10 cellular contexts compared by ENCODE assay signal in the genomic region with DNA sequence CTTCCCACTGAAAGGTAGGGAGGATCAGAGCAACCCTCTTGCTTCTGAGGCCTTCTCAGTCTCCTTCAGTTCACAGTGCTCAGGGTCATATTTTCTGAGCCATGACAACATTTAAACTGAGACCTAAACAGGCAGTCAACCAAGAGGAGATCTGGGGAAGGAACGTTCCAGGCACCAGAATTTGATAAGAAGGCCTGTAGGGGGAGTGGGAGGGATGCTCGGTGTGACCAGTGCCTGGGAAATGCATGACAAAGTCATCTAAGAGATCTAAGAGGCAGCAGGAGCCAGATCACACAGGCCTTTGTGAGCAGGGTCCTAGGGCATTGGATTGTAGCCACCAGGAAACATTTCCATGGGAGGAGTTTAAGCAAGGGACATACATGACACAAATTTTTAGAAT.
DNase-seq lines count a peak whose midpoint lies in the region; ATAC-seq, FAIRE-seq and TF ChIP-seq lines count a peak whose summit lies in the region.
"Had no signal": no experiment of that assay in that cellular context is flagged by ENCODE, and none has a peak within 500 bp of the region (broad histone marks: within the 10 kb centered on the region; RNA-seq: fewer than 3 reads in every experiment).

No MANE protein-coding gene starts in this region.

- H3K9ac ChIP-seq in mesendoderm (ENCODE audit: low read length), result peak overlapping the region; percentile 46

- ATAC-seq in GM21447 (IDR thresholded peaks at IDR 0.05; ENCODE audit: unreplicated experiment) (no peak), GM21737 (IDR thresholded peaks at IDR 0.05; ENCODE audit: unreplicated experiment) (no peak)

- H3K56ac ChIP-seq in mesendoderm (ENCODE audit: low read length), result peak overlapping the region; percentile 77

- no peaks in the 10 kb centered on the region for H3K79me2 ChIP-seq in mesendoderm (ENCODE audit: control insufficient read depth, insufficient read depth, low read length)

- H3K4me3 ChIP-seq in mesendoderm (ENCODE audit: low read length), result no peak overlapping the region

- DNase-seq in D721Med (ENCODE audit: insufficient read length, low spot score) (no peak), HT1080 (ENCODE audit: low read depth) (peak; percentile 24), amniotic epithelial cell (ENCODE audit: low read depth) (peak; percentile 3), mesendoderm (peak; percentile 91), AG08396 (ENCODE audit: low spot score) (no peak)
- DNase-seq in activated CD8-positive, alpha-beta memory T cell treated with anti-CD3 and anti-CD28 coated beads, Interleukin-2, amount 50 U/mL, for 4 hours, result no peak
- DNase-seq: naive B cell had no signal

- no peak overlapping the region for H3K18ac ChIP-seq in mesendoderm (ENCODE audit: low read length)

- H4K8ac ChIP-seq in mesendoderm (ENCODE audit: low read depth, low read length), result no peak overlapping the region

- no peak overlapping the region for H2BK15ac ChIP-seq in mesendoderm (replicated peaks; ENCODE audit: low read depth)

- H3K4ac ChIP-seq in mesendoderm (ENCODE audit: low read depth, low read length), result no peak overlapping the region

- H3K23ac ChIP-seq in mesendoderm (ENCODE audit: low read length), result no peak overlapping the region

- TF ChIP-seq CTCF in D721Med (IDR thresholded peaks at IDR 0.05; ENCODE audit: insufficient read depth, missing control alignments), result peak; percentile 1

- H3K27ac ChIP-seq in mesendoderm (ENCODE audit: low read depth, low read length), result no peak overlapping the region

- H3K4me1 ChIP-seq in mesendoderm (ENCODE audit: control insufficient read depth, low read depth, low read length), result peaks cover 12% of the 10 kb centered on the region

- no peak for FAIRE-seq in D721Med (lab: Jason Lieb, UNC)
- FAIRE-seq: colon had no signal

- peak overlapping the region; percentile 85 for H2BK5ac ChIP-seq in mesendoderm (ENCODE audit: low read length)

- no peak overlapping the region for H3K4me2 ChIP-seq in mesendoderm (ENCODE audit: low read length)

- H3K36me3 ChIP-seq in mesendoderm (ENCODE audit: control insufficient read depth, insufficient read depth, low read length), result no peaks in the 10 kb centered on the region

- no peaks in the 10 kb centered on the region for H3K79me1 ChIP-seq in mesendoderm (ENCODE audit: low read length)

- no peak overlapping the region for H4K5ac ChIP-seq in mesendoderm (ENCODE audit: low read length)

- no CpG with 5 or more reads among the region's 2 CpGs for WGBS in mesendoderm (ENCODE audit: extremely low coverage, insufficient coverage, low lambda C conversion rate)

- H3K27me3 ChIP-seq in mesendoderm (ENCODE audit: insufficient read depth, low read length, poor library complexity), result no peaks in the 10 kb centered on the region

- H2BK120ac ChIP-seq in mesendoderm (ENCODE audit: low read depth, low read length), result no peak overlapping the region

- no peak overlapping the region for H2AK5ac ChIP-seq in mesendoderm (ENCODE audit: low read length)

Comparison
In these comparisons a context has a peak if more than half of its experiments do, and no peak if none do; other contexts are left out.
1. DNase-seq: peak in HT1080 (single experiment), amniotic epithelial cell (single experiment) and mesendoderm (single experiment); none in D721Med (single experiment), activated CD8-positive, alpha-beta memory T cell treated with anti-CD3 and anti-CD28 coated beads, Interleukin-2, amount 50 U/mL, for 4 hours (single experiment) and AG08396 (single experiment).